Comparison of ENCODE assay signal across 8 cellular contexts in the genomic region with DNA sequence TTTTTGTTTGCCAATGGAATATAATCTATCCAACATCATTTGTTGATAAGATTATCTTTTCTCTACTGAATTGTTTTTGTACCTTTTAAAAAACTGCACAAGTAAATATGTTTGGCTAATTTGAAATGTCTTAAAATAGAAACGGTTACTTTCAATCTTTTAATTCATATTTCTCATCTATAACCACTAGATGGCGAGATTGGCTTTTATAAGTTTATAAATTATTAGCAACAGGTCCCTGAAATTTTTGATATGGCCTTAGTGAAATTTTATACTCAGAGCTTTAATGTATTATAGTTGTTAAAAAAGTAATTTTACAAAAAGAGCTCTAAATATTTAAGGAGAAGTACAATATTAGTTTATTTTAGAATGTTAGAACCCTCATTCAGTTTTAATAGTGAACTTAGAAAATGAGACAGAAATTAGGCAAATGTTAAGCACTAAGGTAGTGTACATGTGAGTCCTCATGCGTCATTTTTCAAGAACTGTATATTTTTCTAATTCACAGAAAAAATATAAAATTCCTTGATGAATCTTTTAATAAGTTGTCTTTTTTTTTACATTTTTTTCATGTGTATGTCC.
DNase-seq lines count a peak whose midpoint lies in the region; ATAC-seq, FAIRE-seq and TF ChIP-seq lines count a peak whose summit lies in the region.

No MANE protein-coding gene starts in this region.

- H3K9me3 ChIP-seq in MM.1S (replicated peaks; ENCODE audit: insufficient read depth, low read length) = no peaks in the 10 kb centered on the region

- no peak overlapping the region; the same call in 1 of the 2 replicates for H3K9ac ChIP-seq in MM.1S (ENCODE audit: low read length)

- FAIRE-seq in D721Med (lab: Jason Lieb, UNC) = no peak

- TF ChIP-seq CTCF in D721Med (IDR thresholded peaks at IDR 0.05; ENCODE audit: insufficient read depth, missing control alignments) (peak; percentile 39), MM.1S (IDR thresholded peaks at IDR 0.05; ENCODE audit: low read length) (peak; percentile 44)

- DNase-seq in D721Med (ENCODE audit: insufficient read length, low spot score) (no peak), MM.1S (peak; percentile 57), SKM-1 treated with dmso at 0.1 percent for 144 hours (lab: John Stamatoyannopoulos, UW; ENCODE audit: unreplicated experiment) (peak; percentile 27), glomerular visceral epithelial cell (ENCODE audit: extremely low spot score) (peak; percentile 12), MV-4-11 (lab: John Stamatoyannopoulos, UW) (no peak), GM19238 (ENCODE audit: insufficient read length, low spot score) (no peak)
- DNase-seq in activated CD8-positive, alpha-beta memory T cell treated with anti-CD3 and anti-CD28 coated beads for 24 hours = no peak

- no peak overlapping the region for H3K4me3 ChIP-seq in MM.1S (ENCODE audit: low read length)

- H3K4me1 ChIP-seq in MM.1S (ENCODE audit: low read length) = 0 out of 2 replicates have a peak, but pooled peaks cover 3% of the 10 kb centered on the region

- ATAC-seq in GM21515 (IDR thresholded peaks at IDR 0.05; ENCODE audit: unreplicated experiment) = no peak

- H3K36me3 ChIP-seq in MM.1S (replicated peaks; ENCODE audit: insufficient read depth, low read length) = no peaks in the 10 kb centered on the region

- H3F3A ChIP-seq in MM.1S (ENCODE audit: insufficient read depth, low read length) = no peaks in the 10 kb centered on the region

- H3K9me2 ChIP-seq in MM.1S (replicated peaks; ENCODE audit: insufficient read depth, low read length) = no peaks in the 10 kb centered on the region

- no peaks in the 10 kb centered on the region for H3K27me3 ChIP-seq in MM.1S (replicated peaks; ENCODE audit: insufficient read depth, low read length)

- H2AFZ ChIP-seq in MM.1S (ENCODE audit: low read length) = 0 out of 2 replicates have a peak overlapping the region, but pooled peaks have one; percentile 17

- peak overlapping the region; percentile 8; the same call in 1 of the 2 replicates for H3K4me2 ChIP-seq in MM.1S (ENCODE audit: low read depth, low read length)

- H3K79me2 ChIP-seq in MM.1S (ENCODE audit: low read length) = no peaks in the 10 kb centered on the region

- H3K27ac ChIP-seq in MM.1S (ENCODE audit: low read length) = no peak overlapping the region

- no peaks in the 10 kb centered on the region for H4K20me1 ChIP-seq in MM.1S (ENCODE audit: insufficient read depth, low read length)

Comparison
In these comparisons a context has a peak if more than half of its experiments do, and no peak if none do; other contexts are left out.
1. DNase-seq: peak in MM.1S (single experiment), SKM-1 treated with dmso at 0.1 percent for 144 hours (single experiment) and glomerular visceral epithelial cell (single experiment); none in D721Med (single experiment), activated CD8-positive, alpha-beta memory T cell treated with anti-CD3 and anti-CD28 coated beads for 24 hours (single experiment), MV-4-11 (single experiment) and GM19238 (single experiment).